22 cellular contexts compared by ENCODE assay signal in the genomic region with DNA sequence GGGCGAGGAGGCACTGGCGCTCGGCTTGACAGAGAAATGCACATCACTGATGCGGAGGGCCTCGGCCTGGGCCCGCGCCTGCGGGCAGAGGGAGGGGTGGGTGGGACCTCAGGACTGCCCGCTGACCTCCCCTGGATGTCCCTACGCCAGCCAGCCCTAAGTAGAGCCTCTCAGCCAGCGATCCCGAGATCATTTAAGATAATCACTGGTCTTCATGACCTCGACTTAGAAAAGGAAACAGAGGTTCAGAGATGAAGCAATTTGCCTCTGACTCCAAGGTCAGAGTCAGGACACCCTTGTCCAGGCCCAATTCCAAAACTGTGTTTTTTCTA. TPM values are rescaled to one million over a fixed set of nuclear protein-coding genes. Genes with fewer than 3 reads are reported as not detected.
A peak's percentile ranks its signal among the peaks of the same experiment; 100 is the strongest.
DNase-seq lines count a peak whose midpoint lies in the region; ATAC-seq and TF ChIP-seq lines count a peak whose summit lies in the region.
"Had no signal": no experiment of that assay in that cellular context is flagged by ENCODE, and none has a peak within 500 bp of the region (broad histone marks: within the 10 kb centered on the region; RNA-seq: fewer than 3 reads in every experiment).

No MANE protein-coding gene starts in this region.

- intact Hi-C loops in activated CD4-positive, alpha-beta memory T cell treated with anti-CD3 and anti-CD28 coated beads for 36 hours (cut with micrococcal nuclease) = no loop called here
- intact Hi-C loops in A673 (cut with micrococcal nuclease; ENCODE audit: unreplicated experiment) (no loop called here), uterus (cut with DNase I; ENCODE audit: low total_unique reads) (loop anchor here (10.0 kb wide), 2 partner anchors 108 to 258 kb away; no protein-coding TSS in a partner anchor)

- H3K9me3 Mint-ChIP-seq in activated CD4-positive, alpha-beta memory T cell treated with anti-CD3 and anti-CD28 coated beads for 36 hours = no peaks in the 10 kb centered on the region
- H3K9me3 Mint-ChIP-seq in activated CD4-positive, alpha-beta memory T cell treated with anti-CD3 and anti-CD28 coated beads, Interleukin-2, amount 10 ng/mL, durations not matched to agents 7 days and 5 days = no peaks in the 10 kb centered on the region
- no peaks in the 10 kb centered on the region for H3K9me3 Mint-ChIP-seq in endodermal cell
- no peaks in the 10 kb centered on the region for H3K9me3 Mint-ChIP-seq in naive thymus-derived CD8-positive, alpha-beta T cell
- H3K9me3 Mint-ChIP-seq: CD4-positive, CD25-positive, alpha-beta regulatory T cell had no signal

- peaks cover 36% of the 10 kb centered on the region for H3K4me1 Mint-ChIP-seq in activated CD4-positive, alpha-beta memory T cell treated with anti-CD3 and anti-CD28 coated beads for 36 hours (ENCODE audit: low read depth)
- peaks cover 31% of the 10 kb centered on the region for H3K4me1 Mint-ChIP-seq in activated CD4-positive, alpha-beta memory T cell treated with anti-CD3 and anti-CD28 coated beads, Interleukin-2, amount 10 ng/mL, durations not matched to agents 7 days and 5 days
- H3K4me1 Mint-ChIP-seq in endodermal cell = peaks cover 9% of the 10 kb centered on the region
- H3K4me1 Mint-ChIP-seq in naive thymus-derived CD8-positive, alpha-beta T cell = peaks cover 20 to 42% (median 38%) of the 10 kb centered on the region in 4 donors

- H3K9ac ChIP-seq in HUES6 (ENCODE audit: low read length) (no peak overlapping the region), endodermal cell (ENCODE audit: extremely low read depth, low read length, poor library complexity, severe bottlenecking) (no peak overlapping the region)

- peak overlapping the region; percentile 57 for H3K27ac ChIP-seq in A673 (ENCODE audit: low read depth, low read length, poor library complexity, severe bottlenecking)
- no peak overlapping the region for H3K27ac ChIP-seq in HUES6 (ENCODE audit: low read depth, low read length)
- no peak overlapping the region for H3K27ac ChIP-seq in endodermal cell (ENCODE audit: low read depth, low read length)
- no peak overlapping the region for H3K27ac ChIP-seq in uterus
- H3K27ac ChIP-seq: 22Rv1, SJCRH30 had no signal

- H3K4me3 ChIP-seq in A673 (ENCODE audit: low read depth, low read length, poor library complexity, severe bottlenecking) (no peak overlapping the region), HUES6 (ENCODE audit: low read depth, low read length) (peak overlapping the region; percentile 41; the same call in 1 of the 2 replicates), endodermal cell (ENCODE audit: low read length) (no peak overlapping the region), uterus (no peak overlapping the region)
- H3K4me3 ChIP-seq: SJCRH30 had no signal

- peak; percentile 1 for DNase-seq in activated CD4-positive, alpha-beta memory T cell treated with anti-CD3 and anti-CD28 coated beads for 36 hours
- no peak for DNase-seq in activated CD4-positive, alpha-beta memory T cell treated with anti-CD3 and anti-CD28 coated beads, Interleukin-2, amount 10 ng/mL, durations not matched to agents 7 days and 5 days
- DNase-seq in A673 (ENCODE audit: low spot score) (no peak), endodermal cell (no peak), uterus (no peak), HK-2 (ENCODE audit: unreplicated experiment) (no peak)
- DNase-seq in naive thymus-derived CD8-positive, alpha-beta T cell = no peak
- DNase-seq: ACHN; BE2C; CD4-positive, CD25-positive, alpha-beta regulatory T cell; DMS153; DND-41; NCI-H1092 treated with DMSO at 0.1 percent for 48 hours; NCI-H1436; NCI-H187; NCI-H2081 treated with DMSO at 0.1 percent for 48 hours; NCI-H2171; NCI-H524; NCI-H774; SJCRH30 had no signal

- no peak for ATAC-seq in naive thymus-derived CD8-positive, alpha-beta T cell

- TF ChIP-seq CTCF in A673 (conservative IDR thresholded peaks at IDR 0.05; ENCODE audit: low read depth, low read length) = no peak
- TF ChIP-seq CTCF in endodermal cell (conservative IDR thresholded peaks at IDR 0.05) = no peak
- TF ChIP-seq CTCF in uterus (IDR thresholded peaks at IDR 0.05) = no peak

- peaks cover 86% of the 10 kb centered on the region for H3K4me1 ChIP-seq in A673 (ENCODE audit: insufficient read depth, low read length, poor library complexity, severe bottlenecking)
- peaks cover 38% of the 10 kb centered on the region for H3K4me1 ChIP-seq in HUES6 (ENCODE audit: control insufficient read depth, insufficient read depth, low read length)
- no peaks in the 10 kb centered on the region for H3K4me1 ChIP-seq in endodermal cell (ENCODE audit: control insufficient read depth, insufficient read depth, low read length)
- peaks cover 0 to 25% of the 10 kb centered on the region in 2 donors for H3K4me1 ChIP-seq in uterus

- H3K27ac Mint-ChIP-seq in activated CD4-positive, alpha-beta memory T cell treated with anti-CD3 and anti-CD28 coated beads for 36 hours = no peak overlapping the region
- H3K27ac Mint-ChIP-seq in activated CD4-positive, alpha-beta memory T cell treated with anti-CD3 and anti-CD28 coated beads, Interleukin-2, amount 10 ng/mL, durations not matched to agents 7 days and 5 days = no peak overlapping the region
- H3K27ac Mint-ChIP-seq in endodermal cell = no peak overlapping the region
- peak overlapping the region in 1 of 10 donors; percentile 37 for H3K27ac Mint-ChIP-seq in naive thymus-derived CD8-positive, alpha-beta T cell
- H3K27ac Mint-ChIP-seq: CD4-positive, CD25-positive, alpha-beta regulatory T cell had no signal

- POLR2A ChIA-PET in activated CD4-positive, alpha-beta memory T cell treated with anti-CD3 and anti-CD28 coated beads for 36 hours (lab: Charles Lee) = no interaction called here
- POLR2A ChIA-PET in activated CD4-positive, alpha-beta memory T cell treated with anti-CD3 and anti-CD28 coated beads, Interleukin-2, amount 10 ng/mL, durations not matched to agents 7 days and 5 days (lab: Charles Lee) = no interaction called here
- POLR2A ChIA-PET in A673 (lab: Charles Lee; ENCODE audit: low non-redundant PET) = no interaction called here
- POLR2A ChIA-PET in naive thymus-derived CD8-positive, alpha-beta T cell (lab: Charles Lee) = no interaction called here

- H3K27me3 Mint-ChIP-seq in activated CD4-positive, alpha-beta memory T cell treated with anti-CD3 and anti-CD28 coated beads for 36 hours = no peaks in the 10 kb centered on the region
- no peaks in the 10 kb centered on the region for H3K27me3 Mint-ChIP-seq in activated CD4-positive, alpha-beta memory T cell treated with anti-CD3 and anti-CD28 coated beads, Interleukin-2, amount 10 ng/mL, durations not matched to agents 7 days and 5 days
- peaks cover 25% of the 10 kb centered on the region for H3K27me3 Mint-ChIP-seq in endodermal cell (ENCODE audit: insufficient read depth)
- H3K27me3 Mint-ChIP-seq in naive thymus-derived CD8-positive, alpha-beta T cell = no peaks in the 10 kb centered on the region
- H3K27me3 Mint-ChIP-seq: CD4-positive, CD25-positive, alpha-beta regulatory T cell had no signal

- H3K36me3 ChIP-seq in A673 (ENCODE audit: insufficient read depth, low read length, poor library complexity, severe bottlenecking) (peaks cover 56% of the 10 kb centered on the region), HUES6 (ENCODE audit: control insufficient read depth, insufficient read depth, low read length) (peaks cover 29% of the 10 kb centered on the region), endodermal cell (ENCODE audit: control insufficient read depth, insufficient read depth, low read length) (peaks cover 23% of the 10 kb centered on the region), uterus (no peaks in the 10 kb centered on the region)

- H3K36me3 Mint-ChIP-seq in activated CD4-positive, alpha-beta memory T cell treated with anti-CD3 and anti-CD28 coated beads for 36 hours = peaks cover 43% of the 10 kb centered on the region
- peaks cover 38% of the 10 kb centered on the region for H3K36me3 Mint-ChIP-seq in activated CD4-positive, alpha-beta memory T cell treated with anti-CD3 and anti-CD28 coated beads, Interleukin-2, amount 10 ng/mL, durations not matched to agents 7 days and 5 days (ENCODE audit: low read depth)
- H3K36me3 Mint-ChIP-seq in endodermal cell (ENCODE audit: low read depth) = no peaks in the 10 kb centered on the region
- H3K36me3 Mint-ChIP-seq in naive thymus-derived CD8-positive, alpha-beta T cell = peaks cover 0 to 24% (median 0%) of the 10 kb centered on the region in 3 donors
- H3K36me3 Mint-ChIP-seq: CD4-positive, CD25-positive, alpha-beta regulatory T cell had no signal

- no peak for TF ChIP-seq POLR2A in uterus (IDR thresholded peaks at IDR 0.05)

- H3K9me3 ChIP-seq in A673 (ENCODE audit: low read depth, low read length, poor library complexity, severe bottlenecking) = no peaks in the 10 kb centered on the region
- H3K9me3 ChIP-seq in HUES6 (ENCODE audit: control insufficient read depth, insufficient read depth, low read depth, low read length) = no peaks in the 10 kb centered on the region
- no peaks in the 10 kb centered on the region for H3K9me3 ChIP-seq in endodermal cell (ENCODE audit: control insufficient read depth, low read length)
- no peaks in the 10 kb centered on the region for H3K9me3 ChIP-seq in uterus
- H3K9me3 ChIP-seq: BE2C, SJCRH30 had no signal

- CTCF ChIA-PET in activated CD4-positive, alpha-beta memory T cell treated with anti-CD3 and anti-CD28 coated beads for 36 hours (lab: Charles Lee) = interaction anchor here (5.5 kb wide), 1 partner anchor 136 kb away, joined by 180 read pairs; no protein-coding TSS in a partner anchor
- CTCF ChIA-PET in activated CD4-positive, alpha-beta memory T cell treated with anti-CD3 and anti-CD28 coated beads, Interleukin-2, amount 10 ng/mL, durations not matched to agents 7 days and 5 days (lab: Charles Lee) = no interaction called here
- CTCF ChIA-PET in A673 (lab: Charles Lee) = interaction anchor here (1.0 kb wide), 1 partner anchor 98 kb away, joined by 4 read pairs; no protein-coding TSS in a partner anchor

- WGBS in endodermal cell (ENCODE audit: insufficient coverage in 1 of 2, insufficient read length in 1 of 2), 2 experiments = 93 to 97% methylated on average over 8 to 13 of the region's 13 CpGs

- no peaks in the 10 kb centered on the region for H3K27me3 ChIP-seq in A673 (replicated peaks; ENCODE audit: insufficient read depth, low read depth, low read length, poor library complexity)
- no peaks in the 10 kb centered on the region for H3K27me3 ChIP-seq in HUES6 (ENCODE audit: control insufficient read depth, insufficient read depth, low read length)
- no peaks in the 10 kb centered on the region for H3K27me3 ChIP-seq in endodermal cell (ENCODE audit: control insufficient read depth, insufficient read depth, low read length, poor library complexity, severe bottlenecking)
- H3K27me3 ChIP-seq in uterus = no peaks in the 10 kb centered on the region
- H3K27me3 ChIP-seq: BE2C, SJCRH30 had no signal

- H3K4me3 Mint-ChIP-seq in activated CD4-positive, alpha-beta memory T cell treated with anti-CD3 and anti-CD28 coated beads for 36 hours = no peak overlapping the region
- no peak overlapping the region for H3K4me3 Mint-ChIP-seq in activated CD4-positive, alpha-beta memory T cell treated with anti-CD3 and anti-CD28 coated beads, Interleukin-2, amount 10 ng/mL, durations not matched to agents 7 days and 5 days
- peak overlapping the region; percentile 48 for H3K4me3 Mint-ChIP-seq in endodermal cell
- no peak overlapping the region for H3K4me3 Mint-ChIP-seq in naive thymus-derived CD8-positive, alpha-beta T cell
- H3K4me3 Mint-ChIP-seq: CD4-positive, CD25-positive, alpha-beta regulatory T cell had no signal

- BruUV-seq in A673 (replicated peaks; lab: Mats Ljungman, UMichigan) = no TSS peak

RNA-seq across cellular contexts. Expression of gene CBX6, which starts 4.9 kb away (rescaled TPM):
- 100 to 1,000 TPM; 116 to 117 TPM for total RNA-seq in activated CD4-positive, alpha-beta memory T cell treated with anti-CD3 and anti-CD28 coated beads for 36 hours
- 10 to 100 TPM; 76.5 TPM for total RNA-seq in activated CD4-positive, alpha-beta memory T cell treated with anti-CD3 and anti-CD28 coated beads, Interleukin-2, amount 10 ng/mL, durations not matched to agents 7 days and 5 days
- total RNA-seq in A673 (2021) (111 and 119 TPM in 2 replicates), endodermal cell (10 to 100 TPM; 12.8 to 28.2 TPM), uterus (100 to 1,000 TPM in 1 of 4 donors, 10 to 100 TPM in 3; 11.0 to 145 (median 56.4) TPM)
- 18.6 TPM for polyA plus RNA-seq in endodermal cell (2013, experiment 1 of 2)
- 18.3 TPM for polyA plus RNA-seq in endodermal cell (2013, experiment 2 of 2)
- 10 to 100 TPM; 66.7 TPM for total RNA-seq in naive thymus-derived CD8-positive, alpha-beta T cell
- 1 to 10 TPM; 5.8 to 6.5 (median 6.4) TPM for polyA plus RNA-seq in naive thymus-derived CD8-positive, alpha-beta T cell

RNA-seq across cellular contexts. Expression of gene NPTXR, which starts 23.3 kb away (rescaled TPM):
- 1 to 10 TPM; 1.9 to 2.5 TPM for total RNA-seq in activated CD4-positive, alpha-beta memory T cell treated with anti-CD3 and anti-CD28 coated beads for 36 hours
- 1 to 10 TPM in 1 of 2 experiments, under 1 TPM in 1; 0.91 to 1.3 TPM for total RNA-seq in activated CD4-positive, alpha-beta memory T cell treated with anti-CD3 and anti-CD28 coated beads, Interleukin-2, amount 10 ng/mL, durations not matched to agents 7 days and 5 days
- 116 and 129 TPM in 2 replicates for total RNA-seq in A673 (2021)
- 1 to 10 TPM; 2.1 to 2.5 TPM for total RNA-seq in endodermal cell
- polyA plus RNA-seq in endodermal cell (2013, experiment 1 of 2) = 3.2 TPM
- polyA plus RNA-seq in endodermal cell (2013, experiment 2 of 2) = 2.6 TPM
- total RNA-seq in naive thymus-derived CD8-positive, alpha-beta T cell = 10 to 100 TPM; 11.3 to 12.6 TPM
- 1 to 10 TPM in 1 of 3 donors, under 1 TPM in 2; 0.73 to 1.1 (median 0.87) TPM for polyA plus RNA-seq in naive thymus-derived CD8-positive, alpha-beta T cell
- total RNA-seq in uterus = 10 to 100 TPM in 2 of 4 donors, 1 to 10 TPM in 2; 1.8 to 24.1 (median 10.0) TPM
